9 cellular contexts compared by ENCODE assay signal in genomic region chr3:152026033-152026556, GRCh38.
DNase-seq lines count a peak whose midpoint lies in the region; ATAC-seq, FAIRE-seq and TF ChIP-seq lines count a peak whose summit lies in the region.
"Had no signal": no experiment of that assay in that cellular context is flagged by ENCODE, and none has a peak within 500 bp of the region (broad histone marks: within the 10 kb centered on the region; RNA-seq: fewer than 3 reads in every experiment).

No MANE protein-coding gene starts in this region.

- H3K4me3 ChIP-seq in choroid plexus epithelial cell (ENCODE audit: low read depth, low read length) (no peak overlapping the region), BE2C (ENCODE audit: low read depth, low read length) (no peak overlapping the region)

- intact Hi-C loops in head of caudate nucleus (cut with DNase I), result no loop called here

- no peaks in the 10 kb centered on the region for H3K36me3 ChIP-seq in BE2C

- no peak for FAIRE-seq in GM12891 (lab: Jason Lieb, UNC)

- H3K4me1 ChIP-seq in BE2C, result no peaks in the 10 kb centered on the region

- DNase-seq in GM12891 (ENCODE audit: insufficient read length, low spot score) (no peak), NCI-H774 (lab: John Stamatoyannopoulos, UW) (peak; percentile 72), choroid plexus epithelial cell (ENCODE audit: low read depth) (peak; percentile 89), renal cortical epithelial cell (ENCODE audit: low read depth) (peak; percentile 74), BE2C (no peak), head of caudate nucleus (no peak)
- no peak for DNase-seq in activated effector memory CD4-positive, alpha-beta T cell treated with Interleukin-2 at 50 U/mL for 16 hours
- DNase-seq: islet precursor cell had no signal

- H3K27me3 ChIP-seq in BE2C, result no peaks in the 10 kb centered on the region

- no peaks in the 10 kb centered on the region for H3K9me3 ChIP-seq in BE2C

- ATAC-seq in HG03432 (IDR thresholded peaks at IDR 0.05; ENCODE audit: unreplicated experiment), result no peak

- peak; percentile 44 for TF ChIP-seq CTCF in choroid plexus epithelial cell (conservative IDR thresholded peaks at IDR 0.05; ENCODE audit: low read depth, low read length)
- no peak for TF ChIP-seq CTCF in BE2C (IDR thresholded peaks at IDR 0.05; ENCODE audit: low read depth, low read length)

- TF ChIP-seq POLR2A in GM12891 (IDR thresholded peaks at IDR 0.05; ENCODE audit: low read depth, low read length), result no peak

TF ChIP-seq in GM12891, 5 proteins besides CTCF, POLR2A, EP300 and RAD21:
- TF ChIP-seq POLR2AphosphoS5 (IDR thresholded peaks at IDR 0.05; ENCODE audit: low read depth, low read length) (no peak), SPI1 (IDR thresholded peaks at IDR 0.05; ENCODE audit: low read depth, low read length) (peak; percentile 39; the same call in 1 of the 2 replicates)
TF ChIP-seq in GM12891: peak in this region for 1.

Comparison
In these comparisons a context has a peak if more than half of its experiments do, and no peak if none do; other contexts are left out.
1. DNase-seq: peak in NCI-H774 (single experiment), choroid plexus epithelial cell (single experiment) and renal cortical epithelial cell (single experiment); none in GM12891 (single experiment), BE2C (single experiment), head of caudate nucleus (0 of 42) and activated effector memory CD4-positive, alpha-beta T cell treated with Interleukin-2 at 50 U/mL for 16 hours (single experiment).